ENCODE assay signal across 13 cellular contexts in genomic region chr16:89393731-89394406, GRCh38.
DNase-seq lines count a peak whose midpoint lies in the region; ATAC-seq, FAIRE-seq and TF ChIP-seq lines count a peak whose summit lies in the region.
"Had no signal": no experiment of that assay in that cellular context is flagged by ENCODE, and none has a peak within 500 bp of the region (broad histone marks: within the 10 kb centered on the region; RNA-seq: fewer than 3 reads in every experiment).

No MANE protein-coding gene starts in this region.

- peaks cover 20% of the 10 kb centered on the region for H3F3A ChIP-seq in SK-N-SH (replicated peaks; ENCODE audit: insufficient read depth)

- intact Hi-C loops in endothelial cell of umbilical vein (cut with micrococcal nuclease) (no loop called here), right lobe of liver (cut with DNase I) (loop anchor here in 1 of 2 donors (2.0 kb wide), 1 partner anchor 17 kb away; no protein-coding TSS in a partner anchor)

- H3K9me1 ChIP-seq in endothelial cell of umbilical vein (replicated peaks; ENCODE audit: control insufficient read depth, extremely low read depth, insufficient read depth, low read length): no peaks in the 10 kb centered on the region

- no peaks in the 10 kb centered on the region for H3K9me3 Mint-ChIP-seq in type B pancreatic cell
- H3K9me3 Mint-ChIP-seq: T-helper 1 cell treated with Interleukin-12 subunit alpha and Interleukin-12 subunit beta and Interleukin-4 antibody, amounts not matched to agents 30 μg/mL and 1 μg/mL, for 36 hours had no signal

- H3K79me2 ChIP-seq in SK-N-SH (ENCODE audit: insufficient read depth): peaks cover 92% of the 10 kb centered on the region
- peaks cover 92% of the 10 kb centered on the region for H3K79me2 ChIP-seq in endothelial cell of umbilical vein (ENCODE audit: control insufficient read depth, insufficient read depth, low read length)

- no peaks in the 10 kb centered on the region for H3K27me3 Mint-ChIP-seq in type B pancreatic cell

- no peak for FAIRE-seq in endothelial cell of umbilical vein (lab: Jason Lieb, UNC)
- FAIRE-seq: K562 had no signal

- H2AFZ ChIP-seq in SK-N-SH (ENCODE audit: low read depth): no peak overlapping the region
- no peak overlapping the region for H2AFZ ChIP-seq in endothelial cell of umbilical vein (ENCODE audit: low read depth, low read length)

- no peak for ATAC-seq in SK-N-SH treated with all-trans-retinoic acid at 6 μM for 48 hours
- peak; percentile 84 to 93 (median 88) for ATAC-seq in right lobe of liver
- ATAC-seq: K562 had no signal

- DNase-seq in SK-N-SH (no peak), endothelial cell of umbilical vein (ENCODE audit: low read depth, low spot score) (peak; percentile 17), right lobe of liver (peak; percentile 83 to 96 (median 96)), type B pancreatic cell (ENCODE audit: extremely low spot score, unreplicated experiment) (no peak), HT-29 (ENCODE audit: low spot score) (no peak), NCI-H2227 treated with DMSO at 0.1 percent for 48 hours (lab: John Stamatoyannopoulos, UW) (no peak)
- no peak for DNase-seq in activated T-cell treated with anti-CD3 and anti-CD28 coated beads, Interleukin-2, amount 50 U/mL, for 1 hour
- DNase-seq: 8988T; effector CD4-positive, alpha-beta T cell; NCI-H187 had no signal

- H3K27me3 ChIP-seq in SK-N-SH (ENCODE audit: insufficient read depth) (no peaks in the 10 kb centered on the region), endothelial cell of umbilical vein (ENCODE audit: control insufficient read depth in 2 of 2, insufficient read depth in 2 of 2, low read length in 2 of 2) (no peaks in the 10 kb centered on the region), right lobe of liver (no peaks in the 10 kb centered on the region)

- H3K9me3 ChIP-seq in SK-N-SH (no peaks in the 10 kb centered on the region), endothelial cell of umbilical vein (replicated peaks; ENCODE audit: control insufficient read depth, insufficient read depth, low read length) (no peaks in the 10 kb centered on the region), right lobe of liver (no peaks in the 10 kb centered on the region)

- no peak for TF ChIP-seq EP300 in SK-N-SH (IDR thresholded peaks at IDR 0.05; ENCODE audit: borderline replicate concordance in 1 of 2, low read depth in 1 of 2, low read length in 1 of 2)

- no peak overlapping the region for H3K4me3 Mint-ChIP-seq in type B pancreatic cell
- H3K4me3 Mint-ChIP-seq: T-helper 1 cell treated with Interleukin-12 subunit alpha and Interleukin-12 subunit beta and Interleukin-4 antibody, amounts not matched to agents 30 μg/mL and 1 μg/mL, for 36 hours had no signal

- H3K27ac ChIP-seq in SK-N-SH (ENCODE audit: low read depth in 2 of 2, low read length in 1 of 2): peak overlapping the region in 1 of 2 experiments; percentile 76; a peak in 2 of 4 replicates
- H3K27ac ChIP-seq in endothelial cell of umbilical vein (ENCODE audit: insufficient read depth, low read depth, low read length): no peak overlapping the region
- peak overlapping the region in 2 of 3 donors; percentile 71 to 74 for H3K27ac ChIP-seq in right lobe of liver

- peaks cover 96% of the 10 kb centered on the region for H4K20me1 ChIP-seq in SK-N-SH (ENCODE audit: insufficient read depth)
- H4K20me1 ChIP-seq in endothelial cell of umbilical vein (replicated peaks; ENCODE audit: control insufficient read depth, extremely low read depth, insufficient read depth, low read length): peaks cover 3% of the 10 kb centered on the region

- no peaks in the 10 kb centered on the region for H3K9me2 ChIP-seq in SK-N-SH

- peaks cover 4% of the 10 kb centered on the region for H3K36me3 Mint-ChIP-seq in type B pancreatic cell

- CTCF ChIA-PET in SK-N-SH (lab: Yijun Ruan, JAX): interaction anchor here (0.9 kb wide), 1 partner anchor 41 kb away, joined by 4 read pairs; no protein-coding TSS in a partner anchor
- CTCF ChIA-PET in endothelial cell of umbilical vein (lab: Charles Lee): interaction anchor here (0.8 to 1.2 kb wide), 5 partner anchors 10 to 163 kb away, joined by 3 to 6 read pairs (median 3); no protein-coding TSS in a partner anchor

- 95% methylated on average over 14 of the region's 14 CpGs for WGBS in SK-N-SH (ENCODE audit: low lambda C conversion rate)
- WGBS in right lobe of liver (ENCODE audit: insufficient coverage, low coverage, low lambda C conversion rate, missing lambda C conversion rate): 23% methylated on average over 9 of the region's 14 CpGs

- TF ChIP-seq RAD21 in SK-N-SH (IDR thresholded peaks at IDR 0.05; ENCODE audit: low read length): no peak

- H3K4me3 ChIP-seq in SK-N-SH (ENCODE audit: low read depth in 2 of 2, low read length in 1 of 2) (no peak overlapping the region), endothelial cell of umbilical vein (replicated peaks in 1 of 3; ENCODE audit: insufficient read depth in 1 of 3, low read depth in 1 of 3, low read length in 3 of 3) (no peak overlapping the region), right lobe of liver (no peak overlapping the region)
- H3K4me3 ChIP-seq: K562 had no signal

- TF ChIP-seq CTCF in SK-N-SH (IDR thresholded peaks at IDR 0.05) (no peak), endothelial cell of umbilical vein (IDR thresholded peaks at IDR 0.05; ENCODE audit: extremely low read depth in 1 of 2, insufficient read depth in 1 of 2, low read depth in 1 of 2, low read length in 2 of 2) (no peak), right lobe of liver (IDR thresholded peaks at IDR 0.05) (no peak), type B pancreatic cell (conservative IDR thresholded peaks at IDR 0.05) (no peak)

- peaks cover 18 to 24% of the 10 kb centered on the region in 2 experiments; a peak in 3 of 4 replicates for H3K4me1 ChIP-seq in SK-N-SH (ENCODE audit: control insufficient read depth in 1 of 2, insufficient read depth in 2 of 2, low read depth in 1 of 2, low read length in 1 of 2)
- H3K4me1 ChIP-seq in endothelial cell of umbilical vein (ENCODE audit: control insufficient read depth, extremely low read depth, insufficient read depth, low read length): peaks cover 15% of the 10 kb centered on the region
- H3K4me1 ChIP-seq in right lobe of liver: peaks cover 0 to 36% (median 19%) of the 10 kb centered on the region in 4 donors

- H3K36me3 ChIP-seq in SK-N-SH (replicated peaks in 1 of 2; ENCODE audit: control insufficient read depth in 1 of 2, insufficient read depth in 2 of 2, low read length in 1 of 2) (no peaks in the 10 kb centered on the region), endothelial cell of umbilical vein (ENCODE audit: control insufficient read depth in 2 of 2, extremely low read depth in 1 of 2, insufficient read depth in 2 of 2, low read length in 2 of 2) (peaks cover 0 to 6% of the 10 kb centered on the region in 2 experiments), right lobe of liver (no peaks in the 10 kb centered on the region)

- dilution Hi-C loops in endothelial cell of umbilical vein (cut with MboI; ENCODE audit: extremely low pct_ligation_motif_present, low sequenced_read_pairs): no loop called here

- peak overlapping the region; percentile 51 for H3K27ac Mint-ChIP-seq in type B pancreatic cell
- H3K27ac Mint-ChIP-seq: T-helper 1 cell treated with Interleukin-12 subunit alpha and Interleukin-12 subunit beta and Interleukin-4 antibody, amounts not matched to agents 30 μg/mL and 1 μg/mL, for 36 hours had no signal

- no TSS peak for BruUV-seq in endothelial cell of umbilical vein (replicated peaks; lab: Mats Ljungman, UMichigan)

- peaks cover 35% of the 10 kb centered on the region for H3K4me1 Mint-ChIP-seq in type B pancreatic cell (ENCODE audit: unreplicated experiment)

- no peak overlapping the region for H3K9ac ChIP-seq in SK-N-SH
- H3K9ac ChIP-seq in endothelial cell of umbilical vein (replicated peaks; ENCODE audit: extremely low read depth, insufficient read depth, low read length): no peak overlapping the region

- TF ChIP-seq POLR2A in endothelial cell of umbilical vein (IDR thresholded peaks at IDR 0.05; ENCODE audit: low read depth, low read length) (no peak), right lobe of liver (IDR thresholded peaks at IDR 0.05) (no peak)

- POLR2A ChIA-PET in SK-N-SH (lab: Yijun Ruan, JAX): no interaction called here
- POLR2A ChIA-PET in endothelial cell of umbilical vein (lab: Charles Lee): no interaction called here

- H3K4me2 ChIP-seq in SK-N-SH (peak overlapping the region; percentile 69; the same call in 1 of the 2 replicates), endothelial cell of umbilical vein (ENCODE audit: insufficient read depth, low read length) (no peak overlapping the region)

TF ChIP-seq in SK-N-SH, 30 proteins besides CTCF, POLR2A, EP300 and RAD21 (continues in another document):
- TF ChIP-seq TEAD4 (IDR thresholded peaks at IDR 0.05; ENCODE audit: borderline replicate concordance, insufficient read depth): no peak
- TF ChIP-seq RXRA (IDR thresholded peaks at IDR 0.05; ENCODE audit: borderline replicate concordance, low read depth): no peak
- no peak for TF ChIP-seq ELF1 (IDR thresholded peaks at IDR 0.05)
- TF ChIP-seq JUND (IDR thresholded peaks at IDR 0.05): no peak
- TF ChIP-seq GABPA (IDR thresholded peaks at IDR 0.05; ENCODE audit: low read depth): no peak
- TF ChIP-seq MAX (IDR thresholded peaks at IDR 0.05; ENCODE audit: low read depth): no peak

TF ChIP-seq in SK-N-SH treated with all-trans-retinoic acid at 6 μM for 48 hours, 23 proteins besides CTCF, POLR2A, EP300 and RAD21 (continues in another document):
- TF ChIP-seq TCF4 (CRISPR knock-in tag; IDR thresholded peaks at IDR 0.05; ENCODE audit: borderline replicate concordance) (no peak), OSR1 (CRISPR knock-in tag; IDR thresholded peaks at IDR 0.05) (no peak)

TF ChIP-seq in endothelial cell of umbilical vein, 7 proteins besides CTCF, POLR2A, EP300 and RAD21:
- TF ChIP-seq FOS (IDR thresholded peaks at IDR 0.05; ENCODE audit: borderline replicate concordance, insufficient read depth, low read length) (no peak), GATA2 (IDR thresholded peaks at IDR 0.05; ENCODE audit: insufficient read depth, insufficient read length, low read depth, low read length) (no peak), EZH2 (IDR thresholded peaks at IDR 0.05; ENCODE audit: borderline replicate concordance, low read depth, low read length, severe bottlenecking) (no peak), JUN (IDR thresholded peaks at IDR 0.05; ENCODE audit: borderline replicate concordance, insufficient read depth, insufficient read length, low read depth) (no peak), MAX (IDR thresholded peaks at IDR 0.05; ENCODE audit: insufficient read depth, insufficient read length) (no peak)

Comparison
In these comparisons a context has a peak if more than half of its experiments do, and no peak if none do; other contexts are left out.
1. DNase-seq: peak in endothelial cell of umbilical vein (single experiment) and right lobe of liver (3 of 3); none in SK-N-SH (single experiment), type B pancreatic cell (single experiment), HT-29 (single experiment), NCI-H2227 treated with DMSO at 0.1 percent for 48 hours (single experiment) and activated T-cell treated with anti-CD3 and anti-CD28 coated beads, Interleukin-2, amount 50 U/mL, for 1 hour (single experiment).